2 cellular contexts compared by ENCODE assay signal in genomic region chr10:3062502-3063186, GRCh38.
TF ChIP-seq lines count a peak whose summit lies in the region.

No MANE protein-coding gene starts in this region.

TF ChIP-seq in HepG2, 621 proteins besides CTCF, POLR2A, EP300 and RAD21:
- TF ChIP-seq ZNF24 (IDR thresholded peaks at IDR 0.05) (peak; percentile 89), TIGD3 (CRISPR knock-in tag; IDR thresholded peaks at IDR 0.05; ENCODE audit: borderline replicate concordance) (no peak)

TF ChIP-seq in K562, 482 proteins besides CTCF, POLR2A, EP300 and RAD21:
- TF ChIP-seq ZNF24 (IDR thresholded peaks at IDR 0.05) (peak; percentile 98), BCOR (IDR thresholded peaks at IDR 0.05) (peak; percentile 39; the same call in 1 of the 2 replicates), NFRKB (IDR thresholded peaks at IDR 0.05; ENCODE audit: low read depth) (peak; percentile 64; the same call in 1 of the 2 replicates), ELF2 (CRISPR knock-in tag; IDR thresholded peaks at IDR 0.05) (no peak), MCM3 (IDR thresholded peaks at IDR 0.05) (no peak), TSC22D4 (tag; IDR thresholded peaks at IDR 0.05) (peak; percentile 48; the same call in 1 of the 2 replicates), ZNF318 (IDR thresholded peaks at IDR 0.05; ENCODE audit: borderline replicate concordance in 1 of 2, low read depth in 1 of 2) (0 out of 4 replicates have a peak, but pooled peaks of 1 of the 2 experiments have one; percentile 18), TAL1 (IDR thresholded peaks at IDR 0.05) (no peak)
- TF ChIP-seq, protein P1, sequence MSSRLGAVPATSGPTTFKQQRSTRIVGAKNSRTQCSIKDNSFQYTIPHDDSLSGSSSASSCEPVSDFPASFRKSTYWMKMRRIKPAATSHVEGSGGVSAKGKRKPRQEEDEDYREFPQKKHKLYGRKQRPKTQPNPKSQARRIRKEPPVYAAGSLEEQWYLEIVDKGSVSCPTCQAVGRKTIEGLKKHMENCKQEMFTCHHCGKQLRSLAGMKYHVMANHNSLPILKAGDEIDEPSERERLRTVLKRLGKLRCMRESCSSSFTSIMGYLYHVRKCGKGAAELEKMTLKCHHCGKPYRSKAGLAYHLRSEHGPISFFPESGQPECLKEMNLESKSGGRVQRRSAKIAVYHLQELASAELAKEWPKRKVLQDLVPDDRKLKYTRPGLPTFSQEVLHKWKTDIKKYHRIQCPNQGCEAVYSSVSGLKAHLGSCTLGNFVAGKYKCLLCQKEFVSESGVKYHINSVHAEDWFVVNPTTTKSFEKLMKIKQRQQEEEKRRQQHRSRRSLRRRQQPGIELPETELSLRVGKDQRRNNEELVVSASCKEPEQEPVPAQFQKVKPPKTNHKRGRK (tag; IDR thresholded peaks at IDR 0.05) = peak; percentile 33; the same call in 1 of the 2 replicates
